ENCODE assay signal across 1 cellular context in genomic region chr1:153627797-153628626, GRCh38.
TF ChIP-seq lines count a peak whose summit lies in the region.

S100A1 (plus strand) TSS chr1:153628434; CDS start chr1:153630522, 2,088 bp downstream.

TF ChIP-seq in HepG2, 621 proteins besides CTCF, POLR2A, EP300 and RAD21 (continued from another document and continues in another):
- TF ChIP-seq PATZ1 (CRISPR knock-in tag; IDR thresholded peaks at IDR 0.05) (peak; percentile 93), NR1H2 (CRISPR knock-in tag; IDR thresholded peaks at IDR 0.05; ENCODE audit: borderline replicate concordance, low read depth) (no peak), KAT8 (CRISPR knock-in tag; IDR thresholded peaks at IDR 0.05) (peak; percentile 29; the same call in 1 of the 2 replicates), ZMYM4 (CRISPR knock-in tag; IDR thresholded peaks at IDR 0.05) (no peak; the same call in 1 of the 2 replicates), ZFP36L2 (CRISPR knock-in tag; IDR thresholded peaks at IDR 0.05) (no peak), ZNF407 (CRISPR knock-in tag; IDR thresholded peaks at IDR 0.05; ENCODE audit: not compliant biosample characterization) (no peak), GATAD1 (CRISPR knock-in tag; IDR thresholded peaks at IDR 0.05) (0 out of 2 replicates have a peak, but pooled peaks have one; percentile 15), SATB2 (CRISPR knock-in tag; IDR thresholded peaks at IDR 0.05) (no peak), ZNF790 (CRISPR knock-in tag; IDR thresholded peaks at IDR 0.05; ENCODE audit: borderline replicate concordance) (no peak), ZBTB42 (CRISPR knock-in tag; IDR thresholded peaks at IDR 0.05) (0 out of 2 replicates have a peak, but pooled peaks have one; percentile 12), ZEB1 (IDR thresholded peaks at IDR 0.05; ENCODE audit: insufficient replicate concordance, low read depth) (no peak), ZNF562 (CRISPR knock-in tag; IDR thresholded peaks at IDR 0.05; ENCODE audit: borderline replicate concordance) (no peak), TAF1 (CRISPR knock-in tag; IDR thresholded peaks at IDR 0.05) (peak; percentile 65), ZNF839 (CRISPR knock-in tag; IDR thresholded peaks at IDR 0.05; ENCODE audit: borderline replicate concordance) (no peak), ZSCAN21 (CRISPR knock-in tag; IDR thresholded peaks at IDR 0.05; ENCODE audit: borderline replicate concordance) (no peak), REL (CRISPR knock-in tag; conservative IDR thresholded peaks at IDR 0.05) (no peak), CEBPB (IDR thresholded peaks at IDR 0.05; ENCODE audit: borderline replicate concordance, low read depth, low read length) (no peak), HDAC1 (CRISPR knock-in tag; IDR thresholded peaks at IDR 0.05) (peak; percentile 57), ASH2L (IDR thresholded peaks at IDR 0.05; ENCODE audit: insufficient read length, low read depth, low read length) (peak; percentile 2), PLSCR1 (CRISPR knock-in tag; IDR thresholded peaks at IDR 0.05; ENCODE audit: borderline replicate concordance) (no peak), ZFYVE20 (CRISPR knock-in tag; IDR thresholded peaks at IDR 0.05; ENCODE audit: borderline replicate concordance, low read depth) (no peak), ZFY (CRISPR knock-in tag; IDR thresholded peaks at IDR 0.05) (peak; percentile 1; the same call in 1 of the 2 replicates), ZNF570 (CRISPR knock-in tag; IDR thresholded peaks at IDR 0.05; ENCODE audit: borderline replicate concordance) (no peak), ZNF234 (CRISPR knock-in tag; conservative IDR thresholded peaks at IDR 0.05) (no peak), ARID4A (CRISPR knock-in tag; IDR thresholded peaks at IDR 0.05; ENCODE audit: borderline replicate concordance) (no peak; the same call in 1 of the 2 replicates), FOXJ3 (CRISPR knock-in tag; IDR thresholded peaks at IDR 0.05; ENCODE audit: borderline replicate concordance) (no peak), TEAD3 (CRISPR knock-in tag; optimal IDR thresholded peaks at IDR 0.05; ENCODE audit: borderline replicate concordance) (peak; percentile 17), ZNF891 (CRISPR knock-in tag; IDR thresholded peaks at IDR 0.05) (no peak), ZNF550 (CRISPR knock-in tag; IDR thresholded peaks at IDR 0.05; ENCODE audit: borderline replicate concordance) (no peak), SP1 (IDR thresholded peaks at IDR 0.05) (no peak), SP1 (CRISPR knock-in tag; IDR thresholded peaks at IDR 0.05) (peak; percentile 18; the same call in 1 of the 2 replicates), PHF5A (CRISPR knock-in tag; IDR thresholded peaks at IDR 0.05; ENCODE audit: low read depth, unreplicated experiment) (no peak), POLR2G (IDR thresholded peaks at IDR 0.05; ENCODE audit: low read depth, low read length) (peak; percentile 69), ZFP1 (CRISPR knock-in tag; IDR thresholded peaks at IDR 0.05) (no peak), MXD3 (CRISPR knock-in tag; IDR thresholded peaks at IDR 0.05) (no peak), GTF2F1 (IDR thresholded peaks at IDR 0.05; ENCODE audit: low read length) (no peak), MAZ (IDR thresholded peaks at IDR 0.05; ENCODE audit: borderline replicate concordance, low read depth, low read length) (no peak), MAZ (CRISPR knock-in tag; IDR thresholded peaks at IDR 0.05; ENCODE audit: low read depth) (0 out of 2 replicates have a peak, but pooled peaks have one; percentile 5), LCORL (IDR thresholded peaks at IDR 0.05) (no peak), LCORL (CRISPR knock-in tag; IDR thresholded peaks at IDR 0.05) (no peak), SMC3 (IDR thresholded peaks at IDR 0.05; ENCODE audit: low read length) (no peak), ZNF296 (CRISPR knock-in tag; conservative IDR thresholded peaks at IDR 0.05) (no peak)
- TF ChIP-seq, protein P1, sequence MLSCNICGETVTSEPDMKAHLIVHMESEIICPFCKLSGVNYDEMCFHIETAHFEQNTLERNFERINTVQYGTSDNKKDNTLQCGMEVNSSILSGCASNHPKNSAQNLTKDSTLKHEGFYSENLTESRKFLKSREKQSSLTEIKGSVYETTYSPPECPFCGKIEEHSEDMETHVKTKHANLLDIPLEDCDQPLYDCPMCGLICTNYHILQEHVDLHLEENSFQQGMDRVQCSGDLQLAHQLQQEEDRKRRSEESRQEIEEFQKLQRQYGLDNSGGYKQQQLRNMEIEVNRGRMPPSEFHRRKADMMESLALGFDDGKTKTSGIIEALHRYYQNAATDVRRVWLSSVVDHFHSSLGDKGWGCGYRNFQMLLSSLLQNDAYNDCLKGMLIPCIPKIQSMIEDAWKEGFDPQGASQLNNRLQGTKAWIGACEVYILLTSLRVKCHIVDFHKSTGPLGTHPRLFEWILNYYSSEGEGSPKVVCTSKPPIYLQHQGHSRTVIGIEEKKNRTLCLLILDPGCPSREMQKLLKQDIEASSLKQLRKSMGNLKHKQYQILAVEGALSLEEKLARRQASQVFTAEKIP (CRISPR knock-in tag; IDR thresholded peaks at IDR 0.05; ENCODE audit: borderline replicate concordance) = no peak
- TF ChIP-seq, protein P2, sequence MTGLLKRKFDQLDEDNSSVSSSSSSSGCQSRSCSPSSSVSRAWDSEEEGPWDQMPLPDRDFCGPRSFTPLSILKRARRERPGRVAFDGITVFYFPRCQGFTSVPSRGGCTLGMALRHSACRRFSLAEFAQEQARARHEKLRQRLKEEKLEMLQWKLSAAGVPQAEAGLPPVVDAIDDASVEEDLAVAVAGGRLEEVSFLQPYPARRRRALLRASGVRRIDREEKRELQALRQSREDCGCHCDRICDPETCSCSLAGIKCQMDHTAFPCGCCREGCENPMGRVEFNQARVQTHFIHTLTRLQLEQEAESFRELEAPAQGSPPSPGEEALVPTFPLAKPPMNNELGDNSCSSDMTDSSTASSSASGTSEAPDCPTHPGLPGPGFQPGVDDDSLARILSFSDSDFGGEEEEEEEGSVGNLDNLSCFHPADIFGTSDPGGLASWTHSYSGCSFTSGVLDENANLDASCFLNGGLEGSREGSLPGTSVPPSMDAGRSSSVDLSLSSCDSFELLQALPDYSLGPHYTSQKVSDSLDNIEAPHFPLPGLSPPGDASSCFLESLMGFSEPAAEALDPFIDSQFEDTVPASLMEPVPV (CRISPR knock-in tag; IDR thresholded peaks at IDR 0.05) = 0 out of 2 replicates have a peak, but pooled peaks have one; percentile 50
- TF ChIP-seq, protein P3, sequence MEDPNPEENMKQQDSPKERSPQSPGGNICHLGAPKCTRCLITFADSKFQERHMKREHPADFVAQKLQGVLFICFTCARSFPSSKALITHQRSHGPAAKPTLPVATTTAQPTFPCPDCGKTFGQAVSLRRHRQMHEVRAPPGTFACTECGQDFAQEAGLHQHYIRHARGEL (CRISPR knock-in tag; IDR thresholded peaks at IDR 0.05) = 0 out of 2 replicates have a peak, but pooled peaks have one; percentile 66
